23 cellular contexts compared by ENCODE assay signal in genomic region chr5:59081693-59082092, GRCh38.
DNase-seq lines count a peak whose midpoint lies in the region; ATAC-seq, FAIRE-seq and TF ChIP-seq lines count a peak whose summit lies in the region.
"Had no signal": no experiment of that assay in that cellular context is flagged by ENCODE, and none has a peak within 500 bp of the region (broad histone marks: within the 10 kb centered on the region; RNA-seq: fewer than 3 reads in every experiment).

No MANE protein-coding gene starts in this region.

- no peaks in the 10 kb centered on the region for H4K20me1 ChIP-seq in Karpas-422 (ENCODE audit: insufficient read depth, low read depth, low read length)

- TF ChIP-seq POLR2A in A549 (IDR thresholded peaks at IDR 0.05; ENCODE audit: low read length) (no peak), suprapubic skin (IDR thresholded peaks at IDR 0.05) (no peak)

- H3K4me2 ChIP-seq in A549: no peak overlapping the region
- no peak overlapping the region for H3K4me2 ChIP-seq in Karpas-422 (ENCODE audit: low read depth, low read length, poor library complexity, severe bottlenecking)

- H3K27ac ChIP-seq in A549 (peak overlapping the region; percentile 58 to 79; a peak in 5 of 6 replicates), Karpas-422 (ENCODE audit: low read length) (no peak overlapping the region), suprapubic skin (no peak overlapping the region)
- H3K27ac ChIP-seq: 22Rv1, GM23248, HL-60 had no signal

- H3K9me2 ChIP-seq in Karpas-422 (replicated peaks; ENCODE audit: insufficient read depth, low read length): no peaks in the 10 kb centered on the region

- CTCF ChIA-PET in A549 (lab: Yijun Ruan, JAX): no interaction called here

- H3K4me1 ChIP-seq in A549 (peaks cover 99% of the 10 kb centered on the region), Karpas-422 (ENCODE audit: low read length) (no peaks in the 10 kb centered on the region), suprapubic skin (no peaks in the 10 kb centered on the region)
- H3K4me1 ChIP-seq: HAP-1 had no signal

- no peak overlapping the region for H2AFZ ChIP-seq in Karpas-422 (ENCODE audit: low read length)
- H2AFZ ChIP-seq: GM23248 had no signal

- TF ChIP-seq RAD21 in A549 (conservative IDR thresholded peaks at IDR 0.05 in 1 of 2, IDR thresholded peaks at IDR 0.05 in 1 of 2): no peak

- H3K9me3 ChIP-seq in A549 (no peaks in the 10 kb centered on the region), Karpas-422 (ENCODE audit: low read length) (no peaks in the 10 kb centered on the region), suprapubic skin (no peaks in the 10 kb centered on the region)
- H3K9me3 ChIP-seq: BE2C, HAP-1 had no signal

- no peaks in the 10 kb centered on the region for H3K36me3 ChIP-seq in Karpas-422 (ENCODE audit: insufficient read depth, low read length)
- no peaks in the 10 kb centered on the region for H3K36me3 ChIP-seq in suprapubic skin
- H3K36me3 ChIP-seq: BE2C, HAP-1 had no signal

- no peak for TF ChIP-seq CTCF in A549 (IDR thresholded peaks at IDR 0.05)
- no peak for TF ChIP-seq CTCF in fibroblast of villous mesenchyme (IDR thresholded peaks at IDR 0.05; ENCODE audit: insufficient read depth, low read depth, low read length)
- no peak for TF ChIP-seq CTCF in suprapubic skin (IDR thresholded peaks at IDR 0.05)

- no peak for ATAC-seq in A549

- H3K79me2 ChIP-seq in Karpas-422 (ENCODE audit: low read length): no peaks in the 10 kb centered on the region

- TF ChIP-seq EP300 in A549 (IDR thresholded peaks at IDR 0.05): no peak
- no peak for TF ChIP-seq EP300 in suprapubic skin (IDR thresholded peaks at IDR 0.05)

- no peak overlapping the region for H3K9ac ChIP-seq in Karpas-422 (ENCODE audit: low read length)
- H3K9ac ChIP-seq: GM23248 had no signal

- POLR2A ChIA-PET in A549 (lab: Yijun Ruan, JAX): no interaction called here

- FAIRE-seq in A549 (lab: Jason Lieb, UNC) (no peak), urothelium cell line (lab: Jason Lieb, UNC) (no peak)
- FAIRE-seq: G401.6, GM12892, GM18507, HTR-8/SVneo had no signal

- no peak overlapping the region for H3K4me3 ChIP-seq in A549
- H3K4me3 ChIP-seq in Karpas-422 (ENCODE audit: low read length): no peak overlapping the region
- no peak overlapping the region for H3K4me3 ChIP-seq in fibroblast of villous mesenchyme (ENCODE audit: low read depth, low read length)
- no peak overlapping the region for H3K4me3 ChIP-seq in suprapubic skin
- H3K4me3 ChIP-seq: GM23248, HAP-1 had no signal

- H3K27me3 ChIP-seq in Karpas-422 (ENCODE audit: low read length): peaks cover 4% of the 10 kb centered on the region; the same call in 1 of the 2 replicates
- H3K27me3 ChIP-seq in suprapubic skin: no peaks in the 10 kb centered on the region
- H3K27me3 ChIP-seq: BE2C had no signal

- DNase-seq in A549 (ENCODE audit: low read depth in 1 of 2, low spot score in 1 of 2) (no peak), Karpas-422 (peak; percentile 9), NCI-H82 (lab: John Stamatoyannopoulos, UW) (peak; percentile 94), fibroblast of villous mesenchyme (ENCODE audit: low read depth) (peak; percentile 78), suprapubic skin (ENCODE audit: low spot score in 2 of 2) (no peak), NCI-H1105 treated with DMSO at 0.1 percent for 48 hours (lab: John Stamatoyannopoulos, UW) (no peak), LoVo (ENCODE audit: low spot score) (no peak), urothelium cell line (ENCODE audit: low spot score) (no peak)
- DNase-seq: BE2C; C1 segment of cervical spinal cord; CD4-positive, CD25-positive, alpha-beta regulatory T cell; CD8-positive, alpha-beta memory T cell; COR-L47; GM23248; HFFc6; IMR-90 had no signal

- 87% methylated on average over 1 of the region's 1 CpG for WGBS in A549 (ENCODE audit: missing lambda C conversion rate)
- WGBS in suprapubic skin: 100% methylated on average over 1 of the region's 1 CpG

TF ChIP-seq in A549, 52 proteins besides CTCF, POLR2A, EP300 and RAD21:
- TF ChIP-seq REST (IDR thresholded peaks at IDR 0.05) (no peak), MAZ (IDR thresholded peaks at IDR 0.05; ENCODE audit: borderline replicate concordance, low read depth, low read length) (no peak), FOSB (CRISPR knock-in tag; IDR thresholded peaks at IDR 0.05) (0 out of 2 replicates have a peak, but pooled peaks have one; percentile 21), RNF2 (IDR thresholded peaks at IDR 0.05; ENCODE audit: borderline replicate concordance, low read depth) (no peak), HOXB13 (CRISPR knock-in tag; IDR thresholded peaks at IDR 0.05; ENCODE audit: low read depth) (no peak), HOXA7 (CRISPR knock-in tag; IDR thresholded peaks at IDR 0.05) (0 out of 2 replicates have a peak, but pooled peaks have one; percentile 28)

Comparison
In these comparisons a context has a peak if more than half of its experiments do, and no peak if none do; other contexts are left out.
1. DNase-seq: peak in Karpas-422 (single experiment), NCI-H82 (single experiment) and fibroblast of villous mesenchyme (single experiment); none in A549 (0 of 2), suprapubic skin (0 of 2), NCI-H1105 treated with DMSO at 0.1 percent for 48 hours (single experiment), LoVo (single experiment) and urothelium cell line (single experiment).
2. H3K27ac ChIP-seq: peak in A549 (2 of 2); none in Karpas-422 (single experiment) and suprapubic skin (single experiment).